Comparison of ENCODE assay signal across 8 cellular contexts in genomic region chr3:184315506-184315867, GRCh38.
DNase-seq lines count a peak whose midpoint lies in the region; ATAC-seq and TF ChIP-seq lines count a peak whose summit lies in the region.

No MANE protein-coding gene starts in this region.

- H3K27me3 ChIP-seq in BLaER1 treated with 17β-estradiol and CSF1 and Interleukin-3, amounts not matched to agents 10 nM and 100 nM = no peaks in the 10 kb centered on the region

- H3K4me3 ChIP-seq in BLaER1 treated with 17β-estradiol and CSF1 and Interleukin-3, amounts not matched to agents 10 nM and 100 nM = peak overlapping the region; percentile 80 to 98 (median 91)
- H3K4me3 ChIP-seq in foreskin fibroblast (ENCODE audit: low read depth in 1 of 2, low read length in 2 of 2) = peak overlapping the region; percentile 70 to 98
- peak overlapping the region; percentile 70 to 85 (median 83) for H3K4me3 ChIP-seq in skin epidermis

- peaks cover 32 to 48% (median 46%) of the 10 kb centered on the region in 11 experiments for H3K36me3 ChIP-seq in BLaER1 treated with 17β-estradiol and CSF1 and Interleukin-3, amounts not matched to agents 10 nM and 100 nM

- H3K9me3 ChIP-seq in BLaER1 treated with 17β-estradiol and CSF1 and Interleukin-3, amounts not matched to agents 10 nM and 100 nM (replicated peaks in 1 of 11) = no peaks in the 10 kb centered on the region

- peak overlapping the region; percentile 95 to 99 (median 98) for H3K27ac ChIP-seq in BLaER1 treated with 17β-estradiol and CSF1 and Interleukin-3, amounts not matched to agents 10 nM and 100 nM
- peak overlapping the region; percentile 86 to 100 (median 97) for H3K27ac ChIP-seq in skin epidermis

- peak overlapping the region; percentile 93 to 99 (median 98) for H3K9ac ChIP-seq in BLaER1 treated with 17β-estradiol and CSF1 and Interleukin-3, amounts not matched to agents 10 nM and 100 nM

- peak; percentile 36 for DNase-seq in SW480 (ENCODE audit: low spot score)
- peak in 1 of 2 donors; percentile 42 for DNase-seq in foreskin fibroblast
- DNase-seq in NCI-H1105 (lab: John Stamatoyannopoulos, UW) = no peak
- DNase-seq in stimulated activated CD4-positive, alpha-beta T cell treated with anti-CD3 and anti-CD28 coated beads, Interleukin-4, amount 100 ng/mL, for 24 hours = no peak

- TF ChIP-seq CTCF in foreskin fibroblast (IDR thresholded peaks at IDR 0.05; ENCODE audit: low read depth, low read length) = no peak

- ATAC-seq in GM21717 (IDR thresholded peaks at IDR 0.05; ENCODE audit: unreplicated experiment) (peak; percentile 6), HG03571 (IDR thresholded peaks at IDR 0.05; ENCODE audit: unreplicated experiment) (no peak)

- peak overlapping the region; percentile 82 to 98 (median 97) for H3K4me2 ChIP-seq in BLaER1 treated with 17β-estradiol and CSF1 and Interleukin-3, amounts not matched to agents 10 nM and 100 nM

- peaks cover 45 to 57% (median 54%) of the 10 kb centered on the region in 11 experiments for H4K20me1 ChIP-seq in BLaER1 treated with 17β-estradiol and CSF1 and Interleukin-3, amounts not matched to agents 10 nM and 100 nM

- H3K4me1 ChIP-seq in BLaER1 treated with 17β-estradiol and CSF1 and Interleukin-3, amounts not matched to agents 10 nM and 100 nM = peaks cover 40 to 52% (median 48%) of the 10 kb centered on the region in 10 experiments
